In the genomic region with DNA sequence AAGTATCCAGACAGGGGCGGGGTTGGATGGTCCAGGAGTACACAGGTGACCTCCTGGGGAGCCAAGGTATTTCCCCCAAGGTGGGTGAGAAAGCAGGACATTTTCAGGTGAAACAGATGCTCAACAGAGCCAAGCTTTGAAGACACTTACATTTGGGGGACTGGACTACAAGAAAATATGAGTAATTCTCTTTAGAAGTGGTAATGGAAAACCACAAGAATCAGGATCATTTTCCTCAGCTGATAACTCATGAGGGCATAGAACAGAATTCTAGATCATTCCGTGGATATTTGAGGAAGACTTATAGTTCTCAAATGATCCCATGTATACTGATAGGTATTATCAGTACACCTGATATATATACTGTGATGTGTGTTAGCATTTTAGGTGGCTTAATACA, we compare ENCODE assay signal across 16 cellular contexts.
"Had no signal": no experiment of that assay in that cellular context is flagged by ENCODE, and none has a peak within 500 bp of the region (broad histone marks: within the 10 kb centered on the region; RNA-seq: fewer than 3 reads in every experiment).

No MANE protein-coding gene starts in this region.

- H3K9me3 Mint-ChIP-seq: activated naive CD4-positive, alpha-beta T cell treated with anti-CD3 and anti-CD28 coated beads, Interleukin-2, amount 50 U/mL, for 72 hours; nephron had no signal

- ATAC-seq: left colon, psoas muscle, upper lobe of right lung had no signal

- H3K4me1 ChIP-seq: breast epithelium, psoas muscle, upper lobe of right lung had no signal

- H3K36me3 ChIP-seq: breast epithelium, esophagus squamous epithelium, sigmoid colon, upper lobe of right lung had no signal

- DNase-seq: activated CD4-positive, CD25-positive, alpha-beta regulatory T cell treated with anti-CD3 and anti-CD28 coated beads, Interleukin-2, amount 50 U/mL, for 72 hours; activated effector memory CD4-positive, alpha-beta T cell treated with anti-CD3 and anti-CD28 coated beads, Interleukin-2, amount 50 U/mL, for 16 hours; anterior cingulate cortex; esophagus squamous epithelium; head of caudate nucleus; left colon; occipital lobe; psoas muscle; sigmoid colon; stimulated activated CD4-positive, alpha-beta T cell treated with anti-CD3 and anti-CD28 coated beads, Interleukin-2, amount 100 ng/mL, for 24 hours; stimulated activated naive CD4-positive, alpha-beta T cell treated with Interleukin-2 at 50 U/mL for 16 hours; upper lobe of right lung had no signal

- H3K27me3 ChIP-seq: breast epithelium, esophagus squamous epithelium, sigmoid colon, upper lobe of right lung had no signal

- H3K4me3 ChIP-seq: breast epithelium, esophagus squamous epithelium, lung, psoas muscle, sigmoid colon, upper lobe of right lung had no signal

- H3K36me3 Mint-ChIP-seq: activated naive CD4-positive, alpha-beta T cell treated with anti-CD3 and anti-CD28 coated beads, Interleukin-2, amount 50 U/mL, for 72 hours had no signal

- H3K4me3 Mint-ChIP-seq: nephron had no signal

- H3K9me3 ChIP-seq: breast epithelium, esophagus squamous epithelium, psoas muscle, sigmoid colon, upper lobe of right lung had no signal

- H3K27ac Mint-ChIP-seq: activated naive CD4-positive, alpha-beta T cell treated with anti-CD3 and anti-CD28 coated beads, Interleukin-2, amount 50 U/mL, for 72 hours; nephron had no signal

- H3K27ac ChIP-seq: breast epithelium, esophagus squamous epithelium, psoas muscle, sigmoid colon, upper lobe of right lung had no signal
